Comparison of ENCODE assay signal across 9 cellular contexts in the genomic region with DNA sequence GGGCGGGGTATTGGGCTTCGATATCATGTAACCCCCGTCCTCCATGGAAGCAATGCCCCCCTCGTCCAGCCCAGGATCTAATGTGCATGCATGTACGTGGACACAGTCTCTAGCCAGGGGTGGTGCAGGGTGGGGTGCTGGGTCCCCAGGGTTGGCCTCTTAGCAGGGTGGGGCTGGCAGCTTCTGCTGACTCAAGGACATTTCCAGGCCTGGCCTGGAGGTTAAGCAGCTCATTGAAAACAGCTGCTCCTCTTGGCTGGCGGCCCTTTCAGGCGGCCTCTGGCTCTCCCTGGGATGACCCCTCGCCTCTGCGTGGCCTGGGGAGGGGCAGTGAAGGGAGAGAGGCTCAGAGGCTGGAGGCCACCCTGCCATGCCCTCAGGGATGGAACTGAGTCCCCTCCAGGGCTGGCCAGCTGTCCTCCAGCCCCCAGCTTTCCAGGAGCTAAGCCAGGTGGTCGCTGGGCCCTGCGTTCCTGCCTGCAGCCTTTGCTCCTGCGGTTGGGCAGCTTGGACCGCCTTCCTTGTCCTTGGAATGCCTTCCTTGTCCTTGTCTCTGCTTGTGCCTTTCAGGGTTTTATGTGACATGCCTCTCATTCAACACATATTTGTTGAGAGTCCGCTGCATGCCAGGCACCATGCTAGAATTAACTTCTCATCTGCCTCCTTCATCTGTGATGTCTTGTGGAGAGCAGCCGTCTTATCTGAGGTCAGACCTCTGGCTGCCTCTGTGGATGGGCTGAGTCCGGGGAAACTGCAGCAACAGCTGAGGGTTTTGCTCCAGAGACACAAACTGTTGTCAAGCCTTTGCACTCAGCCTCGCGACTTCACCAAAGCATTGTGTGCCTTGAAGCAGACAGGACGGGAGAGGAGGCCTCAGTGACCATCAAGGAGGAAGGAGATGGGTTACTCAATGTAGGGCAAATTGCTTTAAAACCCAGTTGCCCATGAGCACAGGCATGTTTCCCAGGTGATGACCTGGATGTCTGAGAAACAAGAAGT. TPM values are rescaled to one million over a fixed set of nuclear protein-coding genes. Genes with fewer than 3 reads are reported as not detected.
DNase-seq lines count a peak whose midpoint lies in the region; ATAC-seq and TF ChIP-seq lines count a peak whose summit lies in the region.
"Had no signal": no experiment of that assay in that cellular context is flagged by ENCODE, and none has a peak within 500 bp of the region (broad histone marks: within the 10 kb centered on the region; RNA-seq: fewer than 3 reads in every experiment).

No MANE protein-coding gene starts in this region.

- 74% methylated on average over 19 of the region's 19 CpGs for WGBS in HUES64

- peak overlapping the region in 1 of 2 donors; percentile 53 for H3K27ac Mint-ChIP-seq in natural killer cell treated with Interleukin-12 subunit alpha and Interleukin-12 subunit beta and Interleukin-15 and Interleukin-18, amount 100 ng/mL, for 72 hours

- H3K4me3 ChIP-seq in BLaER1 treated with 17β-estradiol and CSF1 and Interleukin-3, amounts not matched to agents 10 nM and 100 nM = peak overlapping the region in 5 of 10 experiments; percentile 3 to 73 (median 60); a peak in 7 of 20 replicates
- H3K4me3 ChIP-seq in HUES64 (ENCODE audit: low read length) = no peak overlapping the region

- no peaks in the 10 kb centered on the region for H3K36me3 Mint-ChIP-seq in natural killer cell treated with Interleukin-12 subunit alpha and Interleukin-12 subunit beta and Interleukin-15 and Interleukin-18, amount 100 ng/mL, for 72 hours

- H3K4me1 ChIP-seq in BLaER1 treated with 17β-estradiol and CSF1 and Interleukin-3, amounts not matched to agents 10 nM and 100 nM = peaks cover 36 to 69% (median 46%) of the 10 kb centered on the region in 10 experiments
- H3K4me1 ChIP-seq in HUES64 (ENCODE audit: insufficient read depth, low read length) (peaks cover 11% of the 10 kb centered on the region), foreskin keratinocyte (peaks cover 6% of the 10 kb centered on the region)

- DNase-seq in ecto neural progenitor cell (ENCODE audit: low spot score) (peak; percentile 88), middle frontal gyrus (ENCODE audit: extremely low spot score, low spot score) (no peak), SW 1271 (lab: John Stamatoyannopoulos, UW) (no peak), foreskin keratinocyte (no peak)
- no peak for DNase-seq in natural killer cell treated with Interleukin-12 subunit alpha and Interleukin-12 subunit beta and Interleukin-15 and Interleukin-18, amount 100 ng/mL, for 72 hours (ENCODE audit: low spot score)

- peaks cover 3 to 15% (median 9%) of the 10 kb centered on the region in 11 experiments; a peak in 20 of 22 replicates for H3K9me3 ChIP-seq in BLaER1 treated with 17β-estradiol and CSF1 and Interleukin-3, amounts not matched to agents 10 nM and 100 nM (replicated peaks in 1 of 11)
- H3K9me3 ChIP-seq in HUES64 (ENCODE audit: insufficient read depth, low read depth, low read length) = no peaks in the 10 kb centered on the region

- H4K20me1 ChIP-seq in BLaER1 treated with 17β-estradiol and CSF1 and Interleukin-3, amounts not matched to agents 10 nM and 100 nM = peaks cover 0 to 76% (median 0%) of the 10 kb centered on the region in 11 experiments; a peak in 10 of 22 replicates

- no peak for TF ChIP-seq CTCF in foreskin keratinocyte (conservative IDR thresholded peaks at IDR 0.05)

- peaks cover 23 to 25% of the 10 kb centered on the region in 2 donors for H3K4me1 Mint-ChIP-seq in natural killer cell treated with Interleukin-12 subunit alpha and Interleukin-12 subunit beta and Interleukin-15 and Interleukin-18, amount 100 ng/mL, for 72 hours (ENCODE audit: low read depth in 2 of 2)

- peak in 1 of 2 donors; percentile 1 for ATAC-seq in natural killer cell treated with Interleukin-12 subunit alpha and Interleukin-12 subunit beta and Interleukin-15 and Interleukin-18, amount 100 ng/mL, for 72 hours
- ATAC-seq in GM18861 (IDR thresholded peaks at IDR 0.05; ENCODE audit: unreplicated experiment) (no peak), foreskin keratinocyte (no peak)

- peaks cover 13 to 59% (median 30%) of the 10 kb centered on the region in 11 experiments; a peak in 20 of 22 replicates for H3K36me3 ChIP-seq in BLaER1 treated with 17β-estradiol and CSF1 and Interleukin-3, amounts not matched to agents 10 nM and 100 nM
- peaks cover 5% of the 10 kb centered on the region; the same call in 1 of the 2 replicates for H3K36me3 ChIP-seq in HUES64 (ENCODE audit: insufficient read depth, low read length)

- no peaks in the 10 kb centered on the region for H3K27me3 ChIP-seq in BLaER1 treated with 17β-estradiol and CSF1 and Interleukin-3, amounts not matched to agents 10 nM and 100 nM
- peaks cover 9% of the 10 kb centered on the region; the same call in 1 of the 2 replicates for H3K27me3 ChIP-seq in HUES64 (ENCODE audit: insufficient read depth, low read length)
- no peaks in the 10 kb centered on the region for H3K27me3 ChIP-seq in foreskin keratinocyte

- peak overlapping the region; percentile 74 for H3K4me3 Mint-ChIP-seq in natural killer cell treated with Interleukin-12 subunit alpha and Interleukin-12 subunit beta and Interleukin-15 and Interleukin-18, amount 100 ng/mL, for 72 hours

- H3K9me3 Mint-ChIP-seq in natural killer cell treated with Interleukin-12 subunit alpha and Interleukin-12 subunit beta and Interleukin-15 and Interleukin-18, amount 100 ng/mL, for 72 hours = no peaks in the 10 kb centered on the region

- peak overlapping the region; percentile 87 to 100 (median 99) for H3K4me2 ChIP-seq in BLaER1 treated with 17β-estradiol and CSF1 and Interleukin-3, amounts not matched to agents 10 nM and 100 nM

- H3K9ac ChIP-seq in BLaER1 treated with 17β-estradiol and CSF1 and Interleukin-3, amounts not matched to agents 10 nM and 100 nM = peak overlapping the region in 8 of 11 experiments; percentile 87 to 96 (median 91); a peak in 17 of 22 replicates
- peak overlapping the region; percentile 28; the same call in 1 of the 2 replicates for H3K9ac ChIP-seq in HUES64 (ENCODE audit: low read depth, low read length)

- H3K27me3 Mint-ChIP-seq in natural killer cell treated with Interleukin-12 subunit alpha and Interleukin-12 subunit beta and Interleukin-15 and Interleukin-18, amount 100 ng/mL, for 72 hours = peaks cover 11 to 15% of the 10 kb centered on the region in 2 donors

- peak overlapping the region in 9 of 11 experiments; percentile 93 to 99 (median 96); a peak in 17 of 22 replicates for H3K27ac ChIP-seq in BLaER1 treated with 17β-estradiol and CSF1 and Interleukin-3, amounts not matched to agents 10 nM and 100 nM
- H3K27ac ChIP-seq in HUES64 (ENCODE audit: low read depth, low read length) (0 out of 2 replicates have a peak overlapping the region, but pooled peaks have one; percentile 46), foreskin keratinocyte (no peak overlapping the region)
- H3K27ac ChIP-seq: epithelial cell of prostate had no signal

RNA-seq across cellular contexts. Expression of a gene that starts 26.7 kb away (rescaled TPM):
- 24.0 TPM for polyA plus RNA-seq in HUES64 (2013, experiment 1 of 2)
- polyA plus RNA-seq in HUES64 (2013, experiment 2 of 2) = 29.2 TPM
- total RNA-seq in natural killer cell treated with Interleukin-12 subunit alpha and Interleukin-12 subunit beta and Interleukin-15 and Interleukin-18, amount 100 ng/mL, for 72 hours = 1 to 10 TPM; 2.0 to 2.1 TPM
- 44.4 and 55.3 TPM in 2 replicates for total RNA-seq in foreskin keratinocyte
- 32.7 and 37.9 TPM in 2 replicates for polyA plus RNA-seq in foreskin keratinocyte

Comparison
In these comparisons a context has a peak if more than half of its experiments do, and no peak if none do; other contexts are left out.
1. RNA of a gene that starts 26.7 kb away (total RNA-seq): 44.4 to 55.3 TPM in foreskin keratinocyte; 2.0 to 2.1 TPM in natural killer cell treated with Interleukin-12 subunit alpha and Interleukin-12 subunit beta and Interleukin-15 and Interleukin-18, amount 100 ng/mL, for 72 hours; every median in the first group is over 10 times any median in the second.